ENCODE assay signal across 24 cellular contexts in the genomic region with DNA sequence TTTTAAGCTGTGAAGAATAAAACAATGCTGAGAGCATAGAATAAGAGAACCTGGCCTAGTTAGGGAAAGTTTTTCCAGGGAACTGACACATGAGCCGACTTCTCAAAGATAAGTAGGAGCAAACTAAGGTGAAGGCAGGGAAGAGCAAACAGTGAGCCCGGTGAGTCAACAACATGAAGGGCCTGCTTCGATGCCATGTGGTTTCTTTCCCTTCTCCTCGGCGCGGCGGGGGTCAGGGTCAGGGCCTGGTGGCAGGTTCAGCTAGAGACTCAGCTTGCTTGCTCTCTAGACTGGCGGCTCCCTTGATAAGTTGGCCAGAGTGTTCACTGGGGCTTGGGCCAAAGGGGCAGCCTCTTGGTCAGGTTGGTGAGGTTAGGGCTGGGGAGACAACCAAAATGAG.
DNase-seq lines count a peak whose midpoint lies in the region; ATAC-seq lines count a peak whose summit lies in the region.
"Had no signal": no experiment of that assay in that cellular context is flagged by ENCODE, and none has a peak within 500 bp of the region (broad histone marks: within the 10 kb centered on the region; RNA-seq: fewer than 3 reads in every experiment).

No MANE protein-coding gene starts in this region.

- no peaks in the 10 kb centered on the region for H3K36me3 ChIP-seq in mesenchymal stem cell (ENCODE audit: control insufficient read depth in 1 of 2, insufficient read depth in 2 of 2, low read depth in 1 of 2, low read length in 2 of 2)
- H3K36me3 ChIP-seq: brain microvascular endothelial cell, neutrophil had no signal

- no peaks in the 10 kb centered on the region for H3K79me1 ChIP-seq in mesenchymal stem cell (replicated peaks; ENCODE audit: low read length, poor library complexity, severe bottlenecking)

- no peak overlapping the region for H3K4ac ChIP-seq in mesenchymal stem cell (ENCODE audit: low read depth in 1 of 2, low read length in 2 of 2)

- no peak overlapping the region for H2BK5ac ChIP-seq in mesenchymal stem cell (ENCODE audit: low read depth, low read length, poor library complexity, severe bottlenecking)

- no peak overlapping the region for H4K91ac ChIP-seq in mesenchymal stem cell (ENCODE audit: low read length)

- no peak overlapping the region for H3K18ac ChIP-seq in mesenchymal stem cell (ENCODE audit: low read depth in 1 of 2, low read length in 2 of 2)

- intact Hi-C loops in left colon (cut with DNase I, micrococcal nuclease), result no loop called here

- H4K8ac ChIP-seq in mesenchymal stem cell (ENCODE audit: low read length), result no peak overlapping the region

- H3K9ac ChIP-seq in mesenchymal stem cell (ENCODE audit: low read length), result no peak overlapping the region

- no peaks in the 10 kb centered on the region for H3K9me3 ChIP-seq in mesenchymal stem cell (ENCODE audit: control insufficient read depth, low read length)
- H3K9me3 ChIP-seq: neutrophil, SJSA1 had no signal

- DNase-seq in SIG-M5 treated with dmso at 0.1 percent for 504 hours (lab: John Stamatoyannopoulos, UW; ENCODE audit: unreplicated experiment) (peak; percentile 12), SIG-M5 (lab: John Stamatoyannopoulos, UW) (no peak), NCI-H2196 treated with DMSO at 0.1 percent for 48 hours (lab: John Stamatoyannopoulos, UW; ENCODE audit: unreplicated experiment) (peak; percentile 53), left colon (peak in 1 of 2 donors; percentile 31), KG1 (lab: John Stamatoyannopoulos, UW) (no peak), NCI-H526 (lab: John Stamatoyannopoulos, UW) (no peak), mesenchymal stem cell (no peak)
- DNase-seq: ACHN; activated CD4-positive, alpha-beta T cell treated with anti-CD3 and anti-CD28 coated beads, Interleukin-2, amount 50 U/mL, for 1 hour; activated naive CD8-positive, alpha-beta T cell treated with anti-CD3 and anti-CD28 coated beads, Interleukin-2, amount 50 U/mL, for 24 hours; brain microvascular endothelial cell; CD4-positive, alpha-beta T cell; cortex of kidney; DND-41; H7; head of caudate nucleus; Karpas-422; NCI-H1105; NCI-H226; stimulated activated CD4-positive, alpha-beta T cell treated with anti-CD3 and anti-CD28 coated beads, Interleukin-12 subunit alpha, Interleukin-12 subunit beta, amount 100 ng/mL, for 4 hours; T-helper 17 cell had no signal

- no peak overlapping the region for H2AFZ ChIP-seq in mesenchymal stem cell (ENCODE audit: low read depth, low read length)

- H3K4me2 ChIP-seq in mesenchymal stem cell (ENCODE audit: low read length, poor library complexity, severe bottlenecking), result no peak overlapping the region

- peak; percentile 79 for ATAC-seq in left colon
- ATAC-seq in HG03378 (IDR thresholded peaks at IDR 0.05; ENCODE audit: unreplicated experiment), result no peak
- ATAC-seq: activated naive CD8-positive, alpha-beta T cell treated with anti-CD3 and anti-CD28 coated beads, Interleukin-2, amount 50 U/mL, for 24 hours; T-helper 17 cell had no signal

- H3K4me1 ChIP-seq in mesenchymal stem cell (ENCODE audit: control insufficient read depth, insufficient read depth, low read depth, low read length), result no peaks in the 10 kb centered on the region
- H3K4me1 ChIP-seq: SJSA1 had no signal

- no peak overlapping the region for H3K4me3 ChIP-seq in mesenchymal stem cell (ENCODE audit: insufficient read depth in 1 of 2, low read depth in 1 of 2, low read length in 2 of 2)
- H3K4me3 ChIP-seq: SJSA1 had no signal

- H3K14ac ChIP-seq in mesenchymal stem cell (ENCODE audit: low read length in 2 of 2), result no peak overlapping the region

- peaks cover 11 to 53% of the 10 kb centered on the region in 2 experiments for H3K27me3 ChIP-seq in mesenchymal stem cell (ENCODE audit: control insufficient read depth in 1 of 2, insufficient read depth in 1 of 2, low read length in 2 of 2)
- H3K27me3 ChIP-seq: brain microvascular endothelial cell, neutrophil, SJSA1 had no signal

- H3K23ac ChIP-seq in mesenchymal stem cell (ENCODE audit: low read length in 2 of 2), result no peak overlapping the region

- no peak overlapping the region for H3K27ac ChIP-seq in mesenchymal stem cell (ENCODE audit: low read length, poor library complexity, severe bottlenecking)
- H3K27ac ChIP-seq: brain microvascular endothelial cell, neutrophil, SJSA1 had no signal

- 87% methylated on average over 8 of the region's 8 CpGs for WGBS in mesenchymal stem cell

- no peak overlapping the region for H2BK15ac ChIP-seq in mesenchymal stem cell (ENCODE audit: low read depth, poor library complexity, severe bottlenecking)

- H2BK12ac ChIP-seq in mesenchymal stem cell (ENCODE audit: low read length in 2 of 2), result no peak overlapping the region

- H2BK120ac ChIP-seq in mesenchymal stem cell (ENCODE audit: low read depth, low read length), result no peak overlapping the region

- no peak overlapping the region for H2AK5ac ChIP-seq in mesenchymal stem cell (ENCODE audit: low read length, severe bottlenecking)

Comparison
In these comparisons a context has a peak if more than half of its experiments do, and no peak if none do; other contexts are left out.
1. DNase-seq: peak in SIG-M5 treated with dmso at 0.1 percent for 504 hours (single experiment) and NCI-H2196 treated with DMSO at 0.1 percent for 48 hours (single experiment); none in SIG-M5 (single experiment), KG1 (single experiment), NCI-H526 (0 of 2) and mesenchymal stem cell (single experiment).